ENCODE assay signal across 1 cellular context in genomic region chr4:152780267-152780811, GRCh38.
TF ChIP-seq lines count a peak whose summit lies in the region.

No MANE protein-coding gene starts in this region.

TF ChIP-seq in K562, 482 proteins besides CTCF, POLR2A, EP300 and RAD21 (continues in another document):
- TF ChIP-seq ETV6 (IDR thresholded peaks at IDR 0.05; ENCODE audit: borderline replicate concordance in 1 of 2, low read depth in 2 of 2, low read length in 1 of 2), result no peak
- no peak for TF ChIP-seq ETV6 (CRISPR knock-in tag; IDR thresholded peaks at IDR 0.05; ENCODE audit: borderline replicate concordance)
- 0 out of 2 replicates have a peak, but pooled peaks have one; percentile 10 for TF ChIP-seq ZNF766 (CRISPR knock-in tag; conservative IDR thresholded peaks at IDR 0.05)
- TF ChIP-seq ZNF24 (IDR thresholded peaks at IDR 0.05), result no peak
- no peak for TF ChIP-seq RFX7 (CRISPR knock-in tag; IDR thresholded peaks at IDR 0.05)
- TF ChIP-seq POU5F1 (IDR thresholded peaks at IDR 0.05; ENCODE audit: borderline replicate concordance, low read depth, low read length, partially characterized antibody), result no peak
- TF ChIP-seq CREM (IDR thresholded peaks at IDR 0.05; ENCODE audit: low read depth), result no peak
- TF ChIP-seq, protein P1, sequence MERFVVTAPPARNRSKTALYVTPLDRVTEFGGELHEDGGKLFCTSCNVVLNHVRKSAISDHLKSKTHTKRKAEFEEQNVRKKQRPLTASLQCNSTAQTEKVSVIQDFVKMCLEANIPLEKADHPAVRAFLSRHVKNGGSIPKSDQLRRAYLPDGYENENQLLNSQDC (CRISPR knock-in tag; IDR thresholded peaks at IDR 0.05), result no peak
- TF ChIP-seq, protein P2, sequence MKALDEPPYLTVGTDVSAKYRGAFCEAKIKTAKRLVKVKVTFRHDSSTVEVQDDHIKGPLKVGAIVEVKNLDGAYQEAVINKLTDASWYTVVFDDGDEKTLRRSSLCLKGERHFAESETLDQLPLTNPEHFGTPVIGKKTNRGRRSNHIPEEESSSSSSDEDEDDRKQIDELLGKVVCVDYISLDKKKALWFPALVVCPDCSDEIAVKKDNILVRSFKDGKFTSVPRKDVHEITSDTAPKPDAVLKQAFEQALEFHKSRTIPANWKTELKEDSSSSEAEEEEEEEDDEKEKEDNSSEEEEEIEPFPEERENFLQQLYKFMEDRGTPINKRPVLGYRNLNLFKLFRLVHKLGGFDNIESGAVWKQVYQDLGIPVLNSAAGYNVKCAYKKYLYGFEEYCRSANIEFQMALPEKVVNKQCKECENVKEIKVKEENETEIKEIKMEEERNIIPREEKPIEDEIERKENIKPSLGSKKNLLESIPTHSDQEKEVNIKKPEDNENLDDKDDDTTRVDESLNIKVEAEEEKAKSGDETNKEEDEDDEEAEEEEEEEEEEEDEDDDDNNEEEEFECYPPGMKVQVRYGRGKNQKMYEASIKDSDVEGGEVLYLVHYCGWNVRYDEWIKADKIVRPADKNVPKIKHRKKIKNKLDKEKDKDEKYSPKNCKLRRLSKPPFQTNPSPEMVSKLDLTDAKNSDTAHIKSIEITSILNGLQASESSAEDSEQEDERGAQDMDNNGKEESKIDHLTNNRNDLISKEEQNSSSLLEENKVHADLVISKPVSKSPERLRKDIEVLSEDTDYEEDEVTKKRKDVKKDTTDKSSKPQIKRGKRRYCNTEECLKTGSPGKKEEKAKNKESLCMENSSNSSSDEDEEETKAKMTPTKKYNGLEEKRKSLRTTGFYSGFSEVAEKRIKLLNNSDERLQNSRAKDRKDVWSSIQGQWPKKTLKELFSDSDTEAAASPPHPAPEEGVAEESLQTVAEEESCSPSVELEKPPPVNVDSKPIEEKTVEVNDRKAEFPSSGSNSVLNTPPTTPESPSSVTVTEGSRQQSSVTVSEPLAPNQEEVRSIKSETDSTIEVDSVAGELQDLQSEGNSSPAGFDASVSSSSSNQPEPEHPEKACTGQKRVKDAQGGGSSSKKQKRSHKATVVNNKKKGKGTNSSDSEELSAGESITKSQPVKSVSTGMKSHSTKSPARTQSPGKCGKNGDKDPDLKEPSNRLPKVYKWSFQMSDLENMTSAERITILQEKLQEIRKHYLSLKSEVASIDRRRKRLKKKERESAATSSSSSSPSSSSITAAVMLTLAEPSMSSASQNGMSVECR (CRISPR knock-in tag; IDR thresholded peaks at IDR 0.05), result peak; percentile 5; the same call in 1 of the 2 replicates
- no peak for TF ChIP-seq TEAD4 (IDR thresholded peaks at IDR 0.05; ENCODE audit: low read length)
- TF ChIP-seq TEAD4 (CRISPR knock-in tag; IDR thresholded peaks at IDR 0.05; ENCODE audit: borderline replicate concordance), result no peak
- TF ChIP-seq ZBED1 (IDR thresholded peaks at IDR 0.05), result no peak
- TF ChIP-seq, protein P3, sequence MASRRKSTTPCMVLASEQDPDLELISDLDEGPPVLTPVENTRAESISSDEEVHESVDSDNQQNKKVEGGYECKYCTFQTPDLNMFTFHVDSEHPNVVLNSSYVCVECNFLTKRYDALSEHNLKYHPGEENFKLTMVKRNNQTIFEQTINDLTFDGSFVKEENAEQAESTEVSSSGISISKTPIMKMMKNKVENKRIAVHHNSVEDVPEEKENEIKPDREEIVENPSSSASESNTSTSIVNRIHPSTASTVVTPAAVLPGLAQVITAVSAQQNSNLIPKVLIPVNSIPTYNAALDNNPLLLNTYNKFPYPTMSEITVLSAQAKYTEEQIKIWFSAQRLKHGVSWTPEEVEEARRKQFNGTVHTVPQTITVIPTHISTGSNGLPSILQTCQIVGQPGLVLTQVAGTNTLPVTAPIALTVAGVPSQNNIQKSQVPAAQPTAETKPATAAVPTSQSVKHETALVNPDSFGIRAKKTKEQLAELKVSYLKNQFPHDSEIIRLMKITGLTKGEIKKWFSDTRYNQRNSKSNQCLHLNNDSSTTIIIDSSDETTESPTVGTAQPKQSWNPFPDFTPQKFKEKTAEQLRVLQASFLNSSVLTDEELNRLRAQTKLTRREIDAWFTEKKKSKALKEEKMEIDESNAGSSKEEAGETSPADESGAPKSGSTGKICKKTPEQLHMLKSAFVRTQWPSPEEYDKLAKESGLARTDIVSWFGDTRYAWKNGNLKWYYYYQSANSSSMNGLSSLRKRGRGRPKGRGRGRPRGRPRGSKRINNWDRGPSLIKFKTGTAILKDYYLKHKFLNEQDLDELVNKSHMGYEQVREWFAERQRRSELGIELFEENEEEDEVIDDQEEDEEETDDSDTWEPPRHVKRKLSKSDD (conservative IDR thresholded peaks at IDR 0.05; ENCODE audit: low read length), result no peak
- TF ChIP-seq GABPB1 (CRISPR knock-in tag; IDR thresholded peaks at IDR 0.05), result no peak
- peak in 1 of 2 experiments; percentile 2 for TF ChIP-seq AFF1 (IDR thresholded peaks at IDR 0.05; ENCODE audit: low read depth in 1 of 2, partially characterized antibody in 2 of 2)
- TF ChIP-seq ZNF76 (CRISPR knock-in tag; IDR thresholded peaks at IDR 0.05; ENCODE audit: borderline replicate concordance), result no peak
- TF ChIP-seq BACH1 (tag; IDR thresholded peaks at IDR 0.05), result no peak
- no peak for TF ChIP-seq HNRNPLL (IDR thresholded peaks at IDR 0.05; ENCODE audit: low read depth, low read length, poor library complexity, severe bottlenecking)
- TF ChIP-seq, protein P4, sequence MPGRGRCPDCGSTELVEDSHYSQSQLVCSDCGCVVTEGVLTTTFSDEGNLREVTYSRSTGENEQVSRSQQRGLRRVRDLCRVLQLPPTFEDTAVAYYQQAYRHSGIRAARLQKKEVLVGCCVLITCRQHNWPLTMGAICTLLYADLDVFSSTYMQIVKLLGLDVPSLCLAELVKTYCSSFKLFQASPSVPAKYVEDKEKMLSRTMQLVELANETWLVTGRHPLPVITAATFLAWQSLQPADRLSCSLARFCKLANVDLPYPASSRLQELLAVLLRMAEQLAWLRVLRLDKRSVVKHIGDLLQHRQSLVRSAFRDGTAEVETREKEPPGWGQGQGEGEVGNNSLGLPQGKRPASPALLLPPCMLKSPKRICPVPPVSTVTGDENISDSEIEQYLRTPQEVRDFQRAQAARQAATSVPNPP (IDR thresholded peaks at IDR 0.05; ENCODE audit: borderline replicate concordance, insufficient read depth, insufficient read length), result no peak
- TF ChIP-seq KDM4B (IDR thresholded peaks at IDR 0.05; ENCODE audit: borderline replicate concordance in 2 of 2, low read depth in 1 of 2), result no peak
- no peak for TF ChIP-seq SRSF1 (IDR thresholded peaks at IDR 0.05; ENCODE audit: low read depth, low read length)
- 0 out of 4 replicates have a peak, but pooled peaks of 1 of the 2 experiments have one; percentile 36 for TF ChIP-seq SIN3A (IDR thresholded peaks at IDR 0.05; ENCODE audit: borderline replicate concordance in 2 of 2, control insufficient read depth in 1 of 2, low read depth in 2 of 2, low read length in 2 of 2)
- no peak for TF ChIP-seq NFXL1 (CRISPR knock-in tag; IDR thresholded peaks at IDR 0.05)
- TF ChIP-seq SPI1 (IDR thresholded peaks at IDR 0.05; ENCODE audit: borderline replicate concordance, low read depth, low read length), result peak; percentile 55; the same call in 1 of the 2 replicates
- 0 out of 2 replicates have a peak, but pooled peaks have one; percentile 46 for TF ChIP-seq ZBTB49 (CRISPR knock-in tag; IDR thresholded peaks at IDR 0.05; ENCODE audit: borderline replicate concordance)
- TF ChIP-seq TRIM24 (IDR thresholded peaks at IDR 0.05), result no peak
- no peak for TF ChIP-seq VEZF1 (CRISPR knock-in tag; IDR thresholded peaks at IDR 0.05)
- no peak for TF ChIP-seq MYC (IDR thresholded peaks at IDR 0.05; ENCODE audit: low read depth, low read length)
- TF ChIP-seq MYC (CRISPR knock-in tag; IDR thresholded peaks at IDR 0.05; ENCODE audit: borderline replicate concordance, low read depth), result no peak
- TF ChIP-seq TCF3 (CRISPR knock-in tag; IDR thresholded peaks at IDR 0.05), result no peak
- TF ChIP-seq, protein P5, sequence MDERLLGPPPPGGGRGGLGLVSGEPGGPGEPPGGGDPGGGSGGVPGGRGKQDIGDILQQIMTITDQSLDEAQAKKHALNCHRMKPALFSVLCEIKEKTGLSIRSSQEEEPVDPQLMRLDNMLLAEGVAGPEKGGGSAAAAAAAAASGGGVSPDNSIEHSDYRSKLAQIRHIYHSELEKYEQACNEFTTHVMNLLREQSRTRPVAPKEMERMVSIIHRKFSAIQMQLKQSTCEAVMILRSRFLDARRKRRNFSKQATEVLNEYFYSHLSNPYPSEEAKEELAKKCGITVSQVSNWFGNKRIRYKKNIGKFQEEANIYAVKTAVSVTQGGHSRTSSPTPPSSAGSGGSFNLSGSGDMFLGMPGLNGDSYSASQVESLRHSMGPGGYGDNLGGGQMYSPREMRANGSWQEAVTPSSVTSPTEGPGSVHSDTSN (CRISPR knock-in tag; IDR thresholded peaks at IDR 0.05; ENCODE audit: low read depth), result no peak
- TF ChIP-seq, protein P5 (tag; conservative IDR thresholded peaks at IDR 0.05; ENCODE audit: low read depth), result no peak
- no peak for TF ChIP-seq ZC3H8 (IDR thresholded peaks at IDR 0.05)
- peak; percentile 76 for TF ChIP-seq SAP30 (IDR thresholded peaks at IDR 0.05; ENCODE audit: borderline replicate concordance, insufficient read depth, low read depth, low read length, poor library complexity, severe bottlenecking)
- 0 out of 2 replicates have a peak, but pooled peaks have one; percentile 8 for TF ChIP-seq NBN (IDR thresholded peaks at IDR 0.05; ENCODE audit: low read depth)
- TF ChIP-seq MAZ (CRISPR knock-in tag; conservative IDR thresholded peaks at IDR 0.05 in 1 of 2, IDR thresholded peaks at IDR 0.05 in 1 of 2), result no peak
- TF ChIP-seq, protein P6, sequence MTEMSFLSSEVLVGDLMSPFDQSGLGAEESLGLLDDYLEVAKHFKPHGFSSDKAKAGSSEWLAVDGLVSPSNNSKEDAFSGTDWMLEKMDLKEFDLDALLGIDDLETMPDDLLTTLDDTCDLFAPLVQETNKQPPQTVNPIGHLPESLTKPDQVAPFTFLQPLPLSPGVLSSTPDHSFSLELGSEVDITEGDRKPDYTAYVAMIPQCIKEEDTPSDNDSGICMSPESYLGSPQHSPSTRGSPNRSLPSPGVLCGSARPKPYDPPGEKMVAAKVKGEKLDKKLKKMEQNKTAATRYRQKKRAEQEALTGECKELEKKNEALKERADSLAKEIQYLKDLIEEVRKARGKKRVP (CRISPR knock-in tag; IDR thresholded peaks at IDR 0.05), result no peak
- TF ChIP-seq MAX (CRISPR knock-in tag; IDR thresholded peaks at IDR 0.05), result 0 out of 2 replicates have a peak, but pooled peaks have one; percentile 60
